In the genomic region with DNA sequence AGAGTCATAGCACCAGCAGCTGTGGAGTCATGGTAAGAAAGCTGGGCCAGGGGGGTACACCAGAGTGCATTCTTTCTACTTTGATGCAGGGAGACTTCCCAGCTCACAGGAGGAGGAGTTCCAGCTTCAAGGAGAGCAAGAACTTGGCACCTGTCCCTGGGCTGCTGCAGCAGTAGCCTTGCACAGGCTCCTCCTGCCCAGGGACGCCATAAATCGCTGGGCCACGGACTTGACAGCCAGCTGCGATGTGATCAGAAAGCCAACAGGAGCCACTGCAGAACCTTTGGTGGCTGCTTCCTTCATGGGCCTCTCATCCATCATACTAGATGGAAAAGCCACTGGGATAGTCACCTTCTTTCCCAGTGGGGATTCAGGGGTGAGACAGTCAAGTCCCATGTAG, we compare ENCODE assay signal across 18 cellular contexts.
DNase-seq lines count a peak whose midpoint lies in the region; ATAC-seq and TF ChIP-seq lines count a peak whose summit lies in the region.
"Had no signal": no experiment of that assay in that cellular context is flagged by ENCODE, and none has a peak within 500 bp of the region (broad histone marks: within the 10 kb centered on the region; RNA-seq: fewer than 3 reads in every experiment).

No MANE protein-coding gene starts in this region.

- H3K79me2 ChIP-seq in PC-3 (ENCODE audit: low read length) (no peaks in the 10 kb centered on the region), osteoblast (ENCODE audit: insufficient read depth, low read length) (no peaks in the 10 kb centered on the region)

- intact Hi-C loops in PC-3 (cut with micrococcal nuclease): no loop called here

- H3K9me2 ChIP-seq in PC-3 (replicated peaks; ENCODE audit: low read length): no peaks in the 10 kb centered on the region

- H3K36me3 ChIP-seq in PC-3 (ENCODE audit: low read depth, low read length): no peaks in the 10 kb centered on the region
- no peaks in the 10 kb centered on the region for H3K36me3 ChIP-seq in osteoblast (ENCODE audit: insufficient read depth, low read length)
- H3K36me3 ChIP-seq: right lobe of liver had no signal

- no peaks in the 10 kb centered on the region for H3F3A ChIP-seq in PC-3 (ENCODE audit: low read length, unreplicated experiment)

- H4K20me1 ChIP-seq in PC-3 (ENCODE audit: low read length) (no peaks in the 10 kb centered on the region), osteoblast (ENCODE audit: insufficient read depth, low read length) (no peaks in the 10 kb centered on the region)

- TF ChIP-seq CTCF in 22Rv1 (IDR thresholded peaks at IDR 0.05): 0 out of 2 replicates have a peak, but pooled peaks have one; percentile 5
- no peak for TF ChIP-seq CTCF in PC-3 (conservative IDR thresholded peaks at IDR 0.05; ENCODE audit: low read depth, low read length)
- no peak for TF ChIP-seq CTCF in osteoblast (IDR thresholded peaks at IDR 0.05; ENCODE audit: extremely low read depth, low read depth, low read length)

- H3K27ac ChIP-seq in 22Rv1 (no peak overlapping the region), PC-3 (ENCODE audit: low read length) (no peak overlapping the region), osteoblast (ENCODE audit: low read depth, low read length) (no peak overlapping the region)
- H3K27ac ChIP-seq: KMS-11, right lobe of liver had no signal

- H3K9ac ChIP-seq in PC-3 (ENCODE audit: low read length): no peak overlapping the region
- H3K9ac ChIP-seq: KMS-11 had no signal

- H3K27me3 ChIP-seq in PC-3 (ENCODE audit: low read length): no peaks in the 10 kb centered on the region
- H3K27me3 ChIP-seq in osteoblast (ENCODE audit: insufficient read depth, low read length): no peaks in the 10 kb centered on the region
- H3K27me3 ChIP-seq: right lobe of liver had no signal

- H3K4me1 ChIP-seq in PC-3 (ENCODE audit: insufficient read depth, low read length) (no peaks in the 10 kb centered on the region), osteoblast (ENCODE audit: insufficient read depth, low read length) (no peaks in the 10 kb centered on the region)
- H3K4me1 ChIP-seq: right lobe of liver had no signal

- H3K4me3 ChIP-seq in PC-3 (ENCODE audit: low read length): no peak overlapping the region
- H3K4me3 ChIP-seq in osteoblast (ENCODE audit: insufficient read depth, low read length): no peak overlapping the region
- H3K4me3 ChIP-seq: GM12878, right lobe of liver had no signal

- no TSS peak for BruUV-seq in PC-3 (replicated peaks; lab: Mats Ljungman, UMichigan)

- peak overlapping the region; percentile 7; the same call in 1 of the 2 replicates for H2AFZ ChIP-seq in PC-3 (ENCODE audit: low read length)
- no peak overlapping the region for H2AFZ ChIP-seq in osteoblast (ENCODE audit: low read length)

- no peak overlapping the region for H3K4me2 ChIP-seq in PC-3 (ENCODE audit: low read length)
- H3K4me2 ChIP-seq in osteoblast (ENCODE audit: insufficient read depth, low read length): no peak overlapping the region
- H3K4me2 ChIP-seq: KMS-11 had no signal

- POLR2A ChIA-PET in PC-3 (lab: Charles Lee; ENCODE audit: unreplicated experiment): no interaction called here

- CTCF ChIA-PET in PC-3 (lab: Charles Lee): no interaction called here

- H3K9me3 ChIP-seq in PC-3 (ENCODE audit: low read length) (0 out of 2 replicates have a peak, but pooled peaks cover 3% of the 10 kb centered on the region), osteoblast (ENCODE audit: low read depth, low read length) (no peaks in the 10 kb centered on the region)
- H3K9me3 ChIP-seq: right lobe of liver had no signal

- DNase-seq in Daoy (ENCODE audit: low read depth) (peak; percentile 16), PC-3 (peak; percentile 25), left kidney (ENCODE audit: low read depth, low spot score) (peak; percentile 59), osteoblast (ENCODE audit: insufficient read length, low spot score, missing footprints) (no peak)
- no peak for DNase-seq in activated naive CD4-positive, alpha-beta T cell treated with Interleukin-2 at 50 U/mL for 16 hours
- no peak for DNase-seq in central memory CD4-positive, alpha-beta T cell
- DNase-seq: activated CD4-positive, alpha-beta T cell treated with anti-CD3 and anti-CD28 coated beads for 1 hour; activated effector memory CD4-positive, alpha-beta T cell treated with Interleukin-2 at 50 U/mL for 16 hours; COR-L47; GF-D8; NCI-H2227 treated with DMSO at 0.1 percent for 48 hours; right lobe of liver; stimulated activated naive CD4-positive, alpha-beta T cell treated with Interleukin-2 at 50 U/mL for 16 hours had no signal

- no peak; the same call in 1 of the 2 replicates for ATAC-seq in PC-3
- no peak for ATAC-seq in HG02981 (IDR thresholded peaks at IDR 0.05; ENCODE audit: unreplicated experiment)
- ATAC-seq: GM12878, left lobe of liver, right lobe of liver had no signal

Comparison
In these comparisons a context has a peak if more than half of its experiments do, and no peak if none do; other contexts are left out.
1. DNase-seq: peak in Daoy (single experiment), PC-3 (single experiment) and left kidney (single experiment); none in activated naive CD4-positive, alpha-beta T cell treated with Interleukin-2 at 50 U/mL for 16 hours (single experiment), osteoblast (single experiment) and central memory CD4-positive, alpha-beta T cell (single experiment).